Comparison of ENCODE assay signal across 19 cellular contexts in the genomic region with DNA sequence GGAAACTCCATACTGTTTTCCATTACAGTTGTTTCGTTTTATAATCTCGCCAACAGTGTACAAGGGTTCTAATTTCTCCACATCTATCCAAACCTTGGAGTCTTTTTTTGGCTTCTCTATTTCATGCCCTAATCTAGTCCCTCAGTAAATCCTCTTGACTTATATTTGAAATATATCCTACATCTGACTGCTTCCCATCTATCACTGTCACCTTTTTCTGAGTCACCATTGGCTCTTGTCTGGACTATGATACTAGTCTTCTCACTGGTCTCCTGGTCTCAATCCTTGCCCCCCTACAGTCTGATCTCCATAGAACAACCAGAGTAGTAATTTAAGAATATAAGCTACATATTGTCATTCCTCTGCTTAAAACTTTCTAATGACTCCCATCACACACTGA.
DNase-seq lines count a peak whose midpoint lies in the region; ATAC-seq, FAIRE-seq and TF ChIP-seq lines count a peak whose summit lies in the region.
"Had no signal": no experiment of that assay in that cellular context is flagged by ENCODE, and none has a peak within 500 bp of the region (broad histone marks: within the 10 kb centered on the region; RNA-seq: fewer than 3 reads in every experiment).

No MANE protein-coding gene starts in this region.

- H3K27me3 ChIP-seq in mammary epithelial cell (ENCODE audit: insufficient read depth, low read length) (no peaks in the 10 kb centered on the region), psoas muscle (ENCODE audit: insufficient read depth in 3 of 3, low read length in 2 of 3) (no peaks in the 10 kb centered on the region)

- POLR2A ChIA-PET in activated B cell treated with CpG ODN at 0.5 μM for 24 hours (lab: Charles Lee) = no interaction called here

- BruUV-seq in mammary epithelial cell (replicated peaks; lab: Mats Ljungman, UMichigan) = no TSS peak

- TF ChIP-seq CTCF in activated B cell treated with CpG ODN at 0.5 μM for 24 hours (IDR thresholded peaks at IDR 0.05) (no peak), mammary epithelial cell (conservative IDR thresholded peaks at IDR 0.05 in 1 of 2, IDR thresholded peaks at IDR 0.05 in 1 of 2; ENCODE audit: extremely low read depth in 1 of 2, insufficient read depth in 1 of 2, low read depth in 1 of 2, low read length in 2 of 2) (no peak), psoas muscle (IDR thresholded peaks at IDR 0.05) (no peak)

- H2AFZ ChIP-seq in mammary epithelial cell (ENCODE audit: low read depth, low read length) = no peak overlapping the region
- H2AFZ ChIP-seq: GM23338 had no signal

- H3K9me3 ChIP-seq in T-helper 17 cell (ENCODE audit: control insufficient read depth, low read length, poor library complexity, severe bottlenecking) (no peaks in the 10 kb centered on the region), mammary epithelial cell (replicated peaks; ENCODE audit: insufficient read depth, low read length) (no peaks in the 10 kb centered on the region), psoas muscle (no peaks in the 10 kb centered on the region)

- H3K27ac Mint-ChIP-seq in T-helper 17 cell = peak overlapping the region; percentile 64
- peak overlapping the region; percentile 5 for H3K27ac Mint-ChIP-seq in activated B cell treated with CpG ODN at 0.5 μM for 24 hours
- H3K27ac Mint-ChIP-seq in naive B cell = peak overlapping the region in 4 of 6 donors; percentile 18 to 46 (median 31)
- H3K27ac Mint-ChIP-seq in stimulated activated naive B cell treated with anti-CD40 and anti-IgM and Interleukin-4, amounts not matched to agents 10 μg/mL and 1 μg/mL and 100 μg/mL, for 72 hours = peak overlapping the region; percentile 27
- H3K27ac Mint-ChIP-seq: GM23338, H9, HFFc6 had no signal

- ATAC-seq in T-helper 17 cell (no peak), activated B cell treated with CpG ODN at 0.5 μM for 24 hours (ENCODE audit: low read depth) (no peak), naive B cell (ENCODE audit: low read depth in 2 of 2) (no peak), psoas muscle (no peak)
- no peak for ATAC-seq in stimulated activated naive B cell treated with anti-CD40 and anti-IgM and Interleukin-4, amounts not matched to agents 10 μg/mL and 1 μg/mL and 100 μg/mL, for 72 hours (replicated peaks)
- ATAC-seq: GM12878, GM23338, HCT116 had no signal

- H3K79me2 ChIP-seq in mammary epithelial cell (ENCODE audit: insufficient read depth, low read length) = no peaks in the 10 kb centered on the region

- H3K4me1 ChIP-seq in mammary epithelial cell (ENCODE audit: insufficient read depth, low read length) (peaks cover 6% of the 10 kb centered on the region), psoas muscle (peaks cover 3% of the 10 kb centered on the region)

- in situ Hi-C loops in mammary epithelial cell (cut with MboI; ENCODE audit: low sequenced_read_pairs in 2 of 2) = no loop called here

- no peaks in the 10 kb centered on the region for H3K9me3 Mint-ChIP-seq in activated B cell treated with CpG ODN at 0.5 μM for 24 hours
- H3K9me3 Mint-ChIP-seq in naive B cell = no peaks in the 10 kb centered on the region
- no peaks in the 10 kb centered on the region for H3K9me3 Mint-ChIP-seq in stimulated activated naive B cell treated with anti-CD40 and anti-IgM and Interleukin-4, amounts not matched to agents 10 μg/mL and 1 μg/mL and 100 μg/mL, for 72 hours
- H3K9me3 Mint-ChIP-seq: CD4-positive, alpha-beta memory T cell; GM23338; H9; HFFc6 had no signal

- H3K27ac ChIP-seq in mammary epithelial cell (ENCODE audit: insufficient read depth, low read depth, low read length) (no peak overlapping the region), psoas muscle (no peak overlapping the region)

- dilution Hi-C loops in mammary epithelial cell (cut with HindIII; ENCODE audit: low sequenced_read_pairs) = no loop called here

- H4K20me1 ChIP-seq in mammary epithelial cell (ENCODE audit: insufficient read depth, low read length) = no peaks in the 10 kb centered on the region

- DNase-seq in T-helper 17 cell (no peak), activated B cell treated with CpG ODN at 0.5 μM for 24 hours (no peak), naive B cell (no peak), mammary epithelial cell (no peak), psoas muscle (no peak), GM12891 (ENCODE audit: insufficient read length, low spot score) (no peak)
- DNase-seq in stimulated activated naive B cell treated with anti-CD40 and anti-IgM and Interleukin-4, amounts not matched to agents 10 μg/mL and 1 μg/mL and 100 μg/mL, for 72 hours = no peak
- DNase-seq: C1 segment of cervical spinal cord; CD4-positive, alpha-beta memory T cell; COR-L47; DMS153; DND-41; H9; HFFc6 had no signal

- FAIRE-seq in GM12891 (lab: Jason Lieb, UNC) = no peak
- FAIRE-seq: G401.6, GM12878, GM18507 had no signal

- CTCF ChIA-PET in activated B cell treated with CpG ODN at 0.5 μM for 24 hours (lab: Charles Lee) (interaction anchor here (1.1 kb wide), 1 partner anchor 222 kb away, joined by 3 read pairs; no protein-coding TSS in a partner anchor), mammary epithelial cell (lab: Charles Lee; ENCODE audit: low non-redundant PET) (no interaction called here)

- H3K4me3 Mint-ChIP-seq in T-helper 17 cell (no peak overlapping the region), activated B cell treated with CpG ODN at 0.5 μM for 24 hours (no peak overlapping the region), naive B cell (no peak overlapping the region)
- no peak overlapping the region for H3K4me3 Mint-ChIP-seq in stimulated activated naive B cell treated with anti-CD40 and anti-IgM and Interleukin-4, amounts not matched to agents 10 μg/mL and 1 μg/mL and 100 μg/mL, for 72 hours
- H3K4me3 Mint-ChIP-seq: CD4-positive, alpha-beta memory T cell; GM23338; H9; HFFc6 had no signal

- no peaks in the 10 kb centered on the region for H3K27me3 Mint-ChIP-seq in T-helper 17 cell
- H3K27me3 Mint-ChIP-seq in activated B cell treated with CpG ODN at 0.5 μM for 24 hours = no peaks in the 10 kb centered on the region
- no peaks in the 10 kb centered on the region for H3K27me3 Mint-ChIP-seq in naive B cell
- H3K27me3 Mint-ChIP-seq in stimulated activated naive B cell treated with anti-CD40 and anti-IgM and Interleukin-4, amounts not matched to agents 10 μg/mL and 1 μg/mL and 100 μg/mL, for 72 hours = no peaks in the 10 kb centered on the region
- H3K27me3 Mint-ChIP-seq: CD4-positive, alpha-beta memory T cell had no signal

- no peak for TF ChIP-seq POLR2A in GM12891 (IDR thresholded peaks at IDR 0.05; ENCODE audit: low read depth, low read length)

- no peak overlapping the region for H3K4me2 ChIP-seq in mammary epithelial cell (ENCODE audit: insufficient read depth, low read depth, low read length)
- H3K4me2 ChIP-seq: GM23338 had no signal

- H3K4me1 Mint-ChIP-seq in T-helper 17 cell = peaks cover 19% of the 10 kb centered on the region
- H3K4me1 Mint-ChIP-seq in activated B cell treated with CpG ODN at 0.5 μM for 24 hours = peaks cover 60% of the 10 kb centered on the region
- peaks cover 52 to 88% (median 76%) of the 10 kb centered on the region in 3 donors for H3K4me1 Mint-ChIP-seq in naive B cell
- peaks cover 41 to 72% of the 10 kb centered on the region in 2 donors for H3K4me1 Mint-ChIP-seq in stimulated activated naive B cell treated with anti-CD40 and anti-IgM and Interleukin-4, amounts not matched to agents 10 μg/mL and 1 μg/mL and 100 μg/mL, for 72 hours

- H3K4me3 ChIP-seq in mammary epithelial cell (replicated peaks in 1 of 3; ENCODE audit: insufficient read depth in 1 of 3, low read depth in 2 of 3, low read length in 3 of 3) = no peak overlapping the region
- no peak overlapping the region for H3K4me3 ChIP-seq in psoas muscle
- H3K4me3 ChIP-seq: GM12878, GM23338 had no signal

- intact Hi-C loops in activated B cell treated with CpG ODN at 0.5 μM for 24 hours (cut with micrococcal nuclease) = loop anchor here (1.0 to 5.0 kb wide), 2 partner anchors 11 to 41 kb away; no protein-coding TSS in a partner anchor
- intact Hi-C loops in mammary epithelial cell (cut with micrococcal nuclease) = no loop called here
- intact Hi-C loops in psoas muscle (cut with DNase I) = no loop called here

- H3K36me3 ChIP-seq in mammary epithelial cell (ENCODE audit: insufficient read depth, low read length) = no peaks in the 10 kb centered on the region
- no peaks in the 10 kb centered on the region for H3K36me3 ChIP-seq in psoas muscle (ENCODE audit: insufficient read depth in 1 of 2, low read depth in 1 of 2)

- H3K36me3 Mint-ChIP-seq in T-helper 17 cell (ENCODE audit: low read depth) (peaks cover 4% of the 10 kb centered on the region), activated B cell treated with CpG ODN at 0.5 μM for 24 hours (ENCODE audit: low read depth) (peaks cover 20% of the 10 kb centered on the region), naive B cell (peaks cover 0 to 6% of the 10 kb centered on the region in 2 donors)
- H3K36me3 Mint-ChIP-seq in stimulated activated naive B cell treated with anti-CD40 and anti-IgM and Interleukin-4, amounts not matched to agents 10 μg/mL and 1 μg/mL and 100 μg/mL, for 72 hours = peaks cover 9 to 23% of the 10 kb centered on the region in 2 donors
- H3K36me3 Mint-ChIP-seq: CD4-positive, alpha-beta memory T cell had no signal

- H3K9ac ChIP-seq in mammary epithelial cell (ENCODE audit: insufficient read depth, low read length) = no peak overlapping the region

- 92% methylated on average over 2 of the region's 2 CpGs for WGBS in mammary epithelial cell (ENCODE audit: low coverage, missing lambda C conversion rate)
- 88 to 95% (median 91%) methylated on average over 2 of the region's 2 CpGs for WGBS in psoas muscle, 3 donors

TF ChIP-seq in GM12891, 5 proteins besides CTCF, POLR2A, EP300 and RAD21:
- TF ChIP-seq POLR2AphosphoS5 (IDR thresholded peaks at IDR 0.05; ENCODE audit: low read depth, low read length) (no peak), POU2F2 (IDR thresholded peaks at IDR 0.05; ENCODE audit: low read depth, low read length) (no peak), TAF1 (IDR thresholded peaks at IDR 0.05; ENCODE audit: low read depth, low read length) (no peak), PAX5 (IDR thresholded peaks at IDR 0.05; ENCODE audit: insufficient read depth, low read length, severe bottlenecking) (no peak), SPI1 (IDR thresholded peaks at IDR 0.05; ENCODE audit: low read depth, low read length) (no peak)

Comparison
In these comparisons a context has a peak if more than half of its experiments do, and no peak if none do; other contexts are left out.
1. H3K27ac Mint-ChIP-seq: peak in every context shown above with its lines; median percentile 64 in T-helper 17 cell; 31 in naive B cell; 27 in stimulated activated naive B cell treated with anti-CD40 and anti-IgM and Interleukin-4, amounts not matched to agents 10 μg/mL and 1 μg/mL and 100 μg/mL, for 72 hours; 5 in activated B cell treated with CpG ODN at 0.5 μM for 24 hours.